In the genomic region with DNA sequence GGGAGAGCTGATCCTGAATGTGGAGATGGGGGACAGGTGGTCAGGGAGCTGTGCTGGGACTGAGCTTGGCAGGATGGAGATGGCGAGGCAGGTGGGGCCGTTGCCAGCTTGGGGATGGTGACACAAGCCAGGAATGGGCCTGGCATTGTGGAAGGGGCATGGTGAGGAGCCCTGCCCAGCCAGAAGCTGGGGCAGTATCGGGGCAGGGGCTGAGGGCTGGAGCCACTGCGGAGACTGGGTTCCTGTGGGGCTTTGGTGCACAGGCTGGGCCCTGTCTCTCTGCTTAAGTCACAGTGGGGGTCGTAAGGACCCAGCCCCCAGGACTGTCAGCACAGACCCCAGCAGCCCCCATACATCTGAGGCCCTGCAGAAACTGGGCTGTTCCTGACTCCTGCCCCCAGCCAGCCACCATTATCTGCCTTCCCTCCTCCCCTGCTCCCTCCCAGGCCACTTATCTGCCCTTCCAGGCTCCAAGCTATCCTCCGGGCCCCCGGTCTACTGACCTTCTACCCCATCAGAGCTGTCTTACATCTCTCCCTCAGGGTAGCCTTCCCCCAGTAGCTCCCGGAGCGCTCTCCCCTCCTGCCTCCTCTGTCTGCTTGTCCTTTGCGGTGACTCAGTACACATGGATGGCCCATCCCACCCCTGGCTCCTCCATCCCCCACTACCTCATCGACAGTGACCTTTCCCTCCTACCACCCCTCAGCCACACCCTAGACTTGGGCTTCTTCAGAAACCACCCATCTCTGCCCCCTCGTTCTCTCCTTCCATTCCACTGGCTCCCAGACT, we compare ENCODE assay signal across 14 cellular contexts. TPM values are rescaled to one million over a fixed set of nuclear protein-coding genes. Genes with fewer than 3 reads are reported as not detected.
DNase-seq lines count a peak whose midpoint lies in the region; ATAC-seq and TF ChIP-seq lines count a peak whose summit lies in the region.
"Had no signal": no experiment of that assay in that cellular context is flagged by ENCODE, and none has a peak within 500 bp of the region (broad histone marks: within the 10 kb centered on the region; RNA-seq: fewer than 3 reads in every experiment).

No MANE protein-coding gene starts in this region.

- no peak for TF ChIP-seq CTCF in upper lobe of right lung (IDR thresholded peaks at IDR 0.05)

- H3K36me3 ChIP-seq in muscle layer of duodenum (ENCODE audit: control insufficient read depth in 1 of 2, insufficient read depth in 2 of 2, low read length in 2 of 2) (peaks cover 16 to 19% of the 10 kb centered on the region in 2 donors), upper lobe of right lung (peaks cover 4% of the 10 kb centered on the region)

- TF ChIP-seq POLR2A in erythroblast (IDR thresholded peaks at IDR 0.05; ENCODE audit: low read length) = no peak

- intact Hi-C loops in upper lobe of right lung (cut with DNase I) = no loop called here

- H3K27ac ChIP-seq in muscle layer of duodenum (ENCODE audit: low read length) (peak overlapping the region; percentile 23), upper lobe of right lung (no peak overlapping the region)
- H3K27ac ChIP-seq: KMS-11 had no signal

- H3K4me3 ChIP-seq in muscle layer of duodenum (ENCODE audit: low read depth in 1 of 2, low read length in 2 of 2) (no peak overlapping the region), upper lobe of right lung (no peak overlapping the region)
- H3K4me3 ChIP-seq: smooth muscle cell had no signal

- peaks cover 8 to 46% of the 10 kb centered on the region in 2 donors for H3K4me1 ChIP-seq in muscle layer of duodenum (ENCODE audit: control insufficient read depth in 1 of 2, insufficient read depth in 2 of 2, low read length in 2 of 2)
- peaks cover 8% of the 10 kb centered on the region for H3K4me1 ChIP-seq in upper lobe of right lung

- H3K9me3 ChIP-seq in muscle layer of duodenum (ENCODE audit: control insufficient read depth in 1 of 2, low read length in 2 of 2) (no peaks in the 10 kb centered on the region), upper lobe of right lung (no peaks in the 10 kb centered on the region)

- peak; percentile 11 for DNase-seq in activated T-cell treated with anti-CD3 and anti-CD28 coated beads, Interleukin-2, amount 50 U/mL, for 1 hour
- no peak for DNase-seq in activated T-cell treated with anti-CD3 and anti-CD28 coated beads, Interleukin-2, amount 50 U/mL, for 48 hours
- DNase-seq in erythroblast (lab: John Stamatoyannopoulos, UW) = peak; percentile 69 to 83
- DNase-seq in upper lobe of right lung = peak; percentile 61
- DNase-seq in mucosa of gallbladder (ENCODE audit: low spot score) = no peak
- DNase-seq: activated naive CD4-positive, alpha-beta T cell treated with anti-CD3 and anti-CD28 coated beads, Interleukin-2, amount 50 U/mL, for 16 hours; GF-D8; glutamatergic neuron; NCI-H2227 treated with DMSO at 0.1 percent for 48 hours had no signal

- ATAC-seq in upper lobe of right lung (no peak), GM19351 (IDR thresholded peaks at IDR 0.05; ENCODE audit: unreplicated experiment) (no peak), GM18520 (IDR thresholded peaks at IDR 0.05; ENCODE audit: unreplicated experiment) (no peak)

- H3K27me3 ChIP-seq in muscle layer of duodenum (ENCODE audit: low read depth, low read length) = no peaks in the 10 kb centered on the region
- H3K27me3 ChIP-seq in upper lobe of right lung = no peaks in the 10 kb centered on the region

RNA-seq across cellular contexts. Expression of gene PPIF, which starts 44.2 kb away (rescaled TPM):
- total RNA-seq in upper lobe of right lung (30.7 TPM), mucosa of gallbladder (49.4 TPM)

RNA-seq across cellular contexts. Expression of gene ZCCHC24, which starts 54.0 kb away (rescaled TPM):
- 32.4 TPM for total RNA-seq in upper lobe of right lung
- total RNA-seq in mucosa of gallbladder = 36.7 TPM

Comparison
In these comparisons a context has a peak if more than half of its experiments do, and no peak if none do; other contexts are left out.
1. DNase-seq: peak in activated T-cell treated with anti-CD3 and anti-CD28 coated beads, Interleukin-2, amount 50 U/mL, for 1 hour (single experiment), erythroblast (2 of 2) and upper lobe of right lung (single experiment); none in activated T-cell treated with anti-CD3 and anti-CD28 coated beads, Interleukin-2, amount 50 U/mL, for 48 hours (0 of 2) and mucosa of gallbladder (single experiment).